ENCODE assay signal across 1 cellular context in the genomic region with DNA sequence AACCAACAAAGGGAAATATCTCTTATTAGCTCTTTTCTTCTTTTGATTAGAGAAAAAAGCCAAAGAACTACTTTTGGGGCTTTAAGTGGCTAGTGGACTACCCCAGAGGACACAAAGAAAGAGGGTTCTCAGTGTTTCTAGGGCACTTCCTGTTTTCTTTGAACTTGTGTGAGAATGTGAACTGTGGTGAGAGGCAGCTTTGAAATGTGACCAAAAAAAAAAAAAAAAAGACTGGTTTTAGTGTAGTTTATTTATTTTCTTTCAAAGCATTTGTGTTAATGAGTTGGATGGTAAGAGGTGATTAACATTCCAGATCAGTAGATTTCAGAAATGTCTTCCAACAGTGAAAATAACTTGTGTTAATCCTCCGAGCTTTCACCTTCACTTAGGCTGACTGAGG.
TF ChIP-seq lines count a peak whose summit lies in the region.

No MANE protein-coding gene starts in this region.

TF ChIP-seq in K562, 482 proteins besides CTCF, POLR2A, EP300 and RAD21 (continued from another document):
- TF ChIP-seq, protein P1, sequence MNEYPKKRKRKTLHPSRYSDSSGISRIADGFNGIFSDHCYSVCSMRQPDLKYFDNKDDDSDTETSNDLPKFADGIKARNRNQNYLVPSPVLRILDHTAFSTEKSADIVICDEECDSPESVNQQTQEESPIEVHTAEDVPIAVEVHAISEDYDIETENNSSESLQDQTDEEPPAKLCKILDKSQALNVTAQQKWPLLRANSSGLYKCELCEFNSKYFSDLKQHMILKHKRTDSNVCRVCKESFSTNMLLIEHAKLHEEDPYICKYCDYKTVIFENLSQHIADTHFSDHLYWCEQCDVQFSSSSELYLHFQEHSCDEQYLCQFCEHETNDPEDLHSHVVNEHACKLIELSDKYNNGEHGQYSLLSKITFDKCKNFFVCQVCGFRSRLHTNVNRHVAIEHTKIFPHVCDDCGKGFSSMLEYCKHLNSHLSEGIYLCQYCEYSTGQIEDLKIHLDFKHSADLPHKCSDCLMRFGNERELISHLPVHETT (CRISPR knock-in tag; conservative IDR thresholded peaks at IDR 0.05 in 1 of 2, IDR thresholded peaks at IDR 0.05 in 1 of 2), result 0 out of 4 replicates have a peak, but pooled peaks of 1 of the 2 experiments have one; percentile 5
- peak; percentile 98 for TF ChIP-seq SPI1 (IDR thresholded peaks at IDR 0.05; ENCODE audit: borderline replicate concordance, low read depth, low read length)
- TF ChIP-seq, protein P2, sequence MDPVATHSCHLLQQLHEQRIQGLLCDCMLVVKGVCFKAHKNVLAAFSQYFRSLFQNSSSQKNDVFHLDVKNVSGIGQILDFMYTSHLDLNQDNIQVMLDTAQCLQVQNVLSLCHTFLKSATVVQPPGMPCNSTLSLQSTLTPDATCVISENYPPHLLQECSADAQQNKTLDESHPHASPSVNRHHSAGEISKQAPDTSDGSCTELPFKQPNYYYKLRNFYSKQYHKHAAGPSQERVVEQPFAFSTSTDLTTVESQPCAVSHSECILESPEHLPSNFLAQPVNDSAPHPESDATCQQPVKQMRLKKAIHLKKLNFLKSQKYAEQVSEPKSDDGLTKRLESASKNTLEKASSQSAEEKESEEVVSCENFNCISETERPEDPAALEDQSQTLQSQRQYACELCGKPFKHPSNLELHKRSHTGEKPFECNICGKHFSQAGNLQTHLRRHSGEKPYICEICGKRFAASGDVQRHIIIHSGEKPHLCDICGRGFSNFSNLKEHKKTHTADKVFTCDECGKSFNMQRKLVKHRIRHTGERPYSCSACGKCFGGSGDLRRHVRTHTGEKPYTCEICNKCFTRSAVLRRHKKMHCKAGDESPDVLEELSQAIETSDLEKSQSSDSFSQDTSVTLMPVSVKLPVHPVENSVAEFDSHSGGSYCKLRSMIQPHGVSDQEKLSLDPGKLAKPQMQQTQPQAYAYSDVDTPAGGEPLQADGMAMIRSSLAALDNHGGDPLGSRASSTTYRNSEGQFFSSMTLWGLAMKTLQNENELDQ (CRISPR knock-in tag; IDR thresholded peaks at IDR 0.05; ENCODE audit: borderline replicate concordance), result no peak
